In the genomic region with DNA sequence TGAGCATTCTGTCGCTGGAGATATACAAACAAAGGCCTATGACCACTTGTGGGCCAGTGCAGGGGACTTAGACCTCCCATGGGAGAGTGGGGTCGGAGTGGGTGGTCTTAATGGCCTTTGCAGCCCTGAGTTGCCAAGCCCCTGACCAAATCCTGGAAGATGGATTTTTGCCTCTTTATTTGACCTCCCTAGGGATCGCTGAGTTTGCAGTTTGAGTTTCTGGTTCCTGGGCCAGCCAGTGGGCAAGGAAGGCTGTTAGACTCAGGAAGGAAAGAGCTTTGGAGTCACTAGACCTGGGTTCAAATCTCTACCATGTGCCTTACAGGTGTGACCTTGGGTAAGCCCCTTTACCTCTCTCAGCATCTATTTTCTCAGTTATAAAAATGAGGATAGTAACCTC, we compare ENCODE assay signal across 2 cellular contexts.
TF ChIP-seq lines count a peak whose summit lies in the region.

No MANE protein-coding gene starts in this region.

TF ChIP-seq in IMR-90, 13 proteins besides CTCF, POLR2A, EP300 and RAD21:
- TF ChIP-seq BHLHE40 (IDR thresholded peaks at IDR 0.05; ENCODE audit: low read depth, low read length), result no peak
- TF ChIP-seq MAFK (IDR thresholded peaks at IDR 0.05; ENCODE audit: low read depth, low read length), result peak; percentile 29; the same call in 1 of the 2 replicates

TF ChIP-seq in K562, 482 proteins besides CTCF, POLR2A, EP300 and RAD21:
- TF ChIP-seq C11orf30 (IDR thresholded peaks at IDR 0.05; ENCODE audit: low read depth), result peak; percentile 49; the same call in 1 of the 2 replicates
- no peak for TF ChIP-seq KDM4B (IDR thresholded peaks at IDR 0.05; ENCODE audit: borderline replicate concordance in 2 of 2, low read depth in 1 of 2)
- TF ChIP-seq ZNF316 (IDR thresholded peaks at IDR 0.05), result peak; percentile 22; the same call in 1 of the 2 replicates
